ENCODE assay signal across 22 cellular contexts in genomic region chr4:25535278-25535677, GRCh38.
DNase-seq lines count a peak whose midpoint lies in the region; ATAC-seq and TF ChIP-seq lines count a peak whose summit lies in the region.
"Had no signal": no experiment of that assay in that cellular context is flagged by ENCODE, and none has a peak within 500 bp of the region (broad histone marks: within the 10 kb centered on the region; RNA-seq: fewer than 3 reads in every experiment).

No MANE protein-coding gene starts in this region.

- peak; percentile 70 for DNase-seq in COLO829 (ENCODE audit: low spot score)
- peak; percentile 30 for DNase-seq in NCI-H2227 (lab: John Stamatoyannopoulos, UW; ENCODE audit: unreplicated experiment)
- DNase-seq in globus pallidus (ENCODE audit: low spot score), result peak; percentile 53
- DNase-seq in neural progenitor cell (ENCODE audit: low spot score), result no peak
- DNase-seq in left lobe of liver (ENCODE audit: low spot score), result no peak
- DNase-seq: activated CD4-positive, alpha-beta T cell treated with anti-CD3 and anti-CD28 coated beads for 1 hour; activated effector memory CD4-positive, alpha-beta T cell treated with Interleukin-2 at 50 U/mL for 16 hours; adrenal gland; CD8-positive, alpha-beta T cell; heart right ventricle; Kasumi-1; NCI-H446; occipital lobe; SHP77; stimulated activated CD4-positive, alpha-beta T cell treated with anti-CD3 and anti-CD28 coated beads, Interleukin-4, amount 100 ng/mL, for 4 hours; stimulated activated CD8-positive, alpha-beta memory T cell treated with anti-CD3 and anti-CD28 coated beads, Interleukin-4, amount 100 ng/mL, for 48 hours; substantia nigra had no signal

- no peak for TF ChIP-seq CTCF in neural progenitor cell (IDR thresholded peaks at IDR 0.05)

- H3F3A ChIP-seq in neural progenitor cell (ENCODE audit: low read depth), result no peaks in the 10 kb centered on the region

- H3K27me3 Mint-ChIP-seq in neural progenitor cell (ENCODE audit: insufficient read depth, low read depth), result peaks cover 8% of the 10 kb centered on the region

- no peak overlapping the region for H3K4me3 Mint-ChIP-seq in neural progenitor cell
- H3K4me3 Mint-ChIP-seq: CD8-positive, alpha-beta T cell had no signal

- no peaks in the 10 kb centered on the region for H3K27me3 ChIP-seq in neural progenitor cell
- H3K27me3 ChIP-seq: adrenal gland, heart right ventricle had no signal

- no peak overlapping the region for H3K27ac ChIP-seq in neural progenitor cell
- H3K27ac ChIP-seq: adrenal gland, esophagus muscularis mucosa, heart right ventricle, skin epidermis had no signal

- H3K36me3 ChIP-seq in neural progenitor cell, result no peaks in the 10 kb centered on the region
- H3K36me3 ChIP-seq: adrenal gland, esophagus muscularis mucosa, heart right ventricle had no signal

- H4K20me1 ChIP-seq in neural progenitor cell (ENCODE audit: low read depth), result no peaks in the 10 kb centered on the region

- H3K4me2 ChIP-seq in neural progenitor cell, result no peak overlapping the region

- no peaks in the 10 kb centered on the region for H3K9me3 ChIP-seq in neural progenitor cell (ENCODE audit: low read depth)
- H3K9me3 ChIP-seq: adrenal gland, esophagus muscularis mucosa, heart right ventricle had no signal

- no peaks in the 10 kb centered on the region for H3K9me3 Mint-ChIP-seq in neural progenitor cell
- H3K9me3 Mint-ChIP-seq: CD8-positive, alpha-beta T cell had no signal

- ATAC-seq in HG02981 (IDR thresholded peaks at IDR 0.05; ENCODE audit: unreplicated experiment), result no peak
- ATAC-seq in GM21825 (IDR thresholded peaks at IDR 0.05; ENCODE audit: unreplicated experiment), result no peak
- ATAC-seq in HG03039 (IDR thresholded peaks at IDR 0.05; ENCODE audit: unreplicated experiment), result no peak
- no peak for ATAC-seq in left lobe of liver
- ATAC-seq: CD8-positive, alpha-beta T cell; heart right ventricle had no signal

- peak overlapping the region; percentile 38 for H3K27ac Mint-ChIP-seq in neural progenitor cell
- H3K27ac Mint-ChIP-seq: CD8-positive, alpha-beta T cell had no signal

- peaks cover 12% of the 10 kb centered on the region for H3K4me1 ChIP-seq in neural progenitor cell
- H3K4me1 ChIP-seq: adrenal gland, esophagus muscularis mucosa, heart right ventricle had no signal

- peaks cover 17% of the 10 kb centered on the region for H3K4me1 Mint-ChIP-seq in neural progenitor cell

- H2AFZ ChIP-seq in neural progenitor cell (replicated peaks), result peak overlapping the region; percentile 58

- no peaks in the 10 kb centered on the region for H3K79me2 ChIP-seq in neural progenitor cell (ENCODE audit: low read depth)

- H3K4me3 ChIP-seq in neural progenitor cell, result no peak overlapping the region
- H3K4me3 ChIP-seq: adrenal gland, esophagus muscularis mucosa, heart right ventricle, skin epidermis had no signal

- no peaks in the 10 kb centered on the region for H3K36me3 Mint-ChIP-seq in neural progenitor cell
- H3K36me3 Mint-ChIP-seq: CD8-positive, alpha-beta T cell had no signal

- H3K9ac ChIP-seq in neural progenitor cell, result no peak overlapping the region

Comparison
In these comparisons a context has a peak if more than half of its experiments do, and no peak if none do; other contexts are left out.
1. DNase-seq: peak in COLO829 (single experiment), NCI-H2227 (single experiment) and globus pallidus (single experiment); none in neural progenitor cell (single experiment) and left lobe of liver (single experiment).